ENCODE assay signal across 1 cellular context in the genomic region with DNA sequence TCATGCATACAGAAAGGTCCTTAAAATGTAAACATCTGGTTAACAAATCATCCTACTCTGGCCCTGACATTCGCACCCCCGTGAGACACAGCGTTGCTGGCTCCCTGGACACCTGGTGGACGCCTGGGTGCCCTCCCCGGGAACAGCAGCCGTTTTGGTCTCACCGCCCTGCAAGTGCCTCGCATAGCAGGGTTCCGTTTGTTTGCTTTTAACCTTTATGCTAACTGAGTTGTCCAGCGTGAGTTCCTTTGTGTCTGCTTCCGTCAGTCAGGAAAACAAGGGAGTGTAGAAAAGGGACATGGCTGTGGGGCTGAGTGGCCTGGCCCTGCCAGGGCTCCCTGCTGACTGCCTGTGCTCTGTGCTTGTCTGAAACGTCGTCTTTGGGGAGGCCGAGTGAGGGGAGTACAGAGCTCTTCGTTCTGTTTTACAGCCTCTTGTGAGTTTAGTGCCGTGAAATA.
TF ChIP-seq lines count a peak whose summit lies in the region.

No MANE protein-coding gene starts in this region.

TF ChIP-seq in HepG2, 621 proteins besides CTCF, POLR2A, EP300 and RAD21 (continued from another document and continues in another):
- TF ChIP-seq, protein P1, sequence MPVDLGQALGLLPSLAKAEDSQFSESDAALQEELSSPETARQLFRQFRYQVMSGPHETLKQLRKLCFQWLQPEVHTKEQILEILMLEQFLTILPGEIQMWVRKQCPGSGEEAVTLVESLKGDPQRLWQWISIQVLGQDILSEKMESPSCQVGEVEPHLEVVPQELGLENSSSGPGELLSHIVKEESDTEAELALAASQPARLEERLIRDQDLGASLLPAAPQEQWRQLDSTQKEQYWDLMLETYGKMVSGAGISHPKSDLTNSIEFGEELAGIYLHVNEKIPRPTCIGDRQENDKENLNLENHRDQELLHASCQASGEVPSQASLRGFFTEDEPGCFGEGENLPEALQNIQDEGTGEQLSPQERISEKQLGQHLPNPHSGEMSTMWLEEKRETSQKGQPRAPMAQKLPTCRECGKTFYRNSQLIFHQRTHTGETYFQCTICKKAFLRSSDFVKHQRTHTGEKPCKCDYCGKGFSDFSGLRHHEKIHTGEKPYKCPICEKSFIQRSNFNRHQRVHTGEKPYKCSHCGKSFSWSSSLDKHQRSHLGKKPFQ (CRISPR knock-in tag; IDR thresholded peaks at IDR 0.05; ENCODE audit: insufficient replicate concordance), result no peak
- TF ChIP-seq FOXO4 (CRISPR knock-in tag; conservative IDR thresholded peaks at IDR 0.05), result no peak
- TF ChIP-seq ZNF616 (CRISPR knock-in tag; IDR thresholded peaks at IDR 0.05; ENCODE audit: low read depth), result no peak
- TF ChIP-seq SATB2 (CRISPR knock-in tag; IDR thresholded peaks at IDR 0.05), result no peak
- TF ChIP-seq ZNF432 (CRISPR knock-in tag; IDR thresholded peaks at IDR 0.05; ENCODE audit: borderline replicate concordance), result no peak
- TF ChIP-seq KIAA2018 (CRISPR knock-in tag; IDR thresholded peaks at IDR 0.05; ENCODE audit: borderline replicate concordance), result no peak
- no peak for TF ChIP-seq KDM4B (CRISPR knock-in tag; IDR thresholded peaks at IDR 0.05)
- TF ChIP-seq ZNF280D (CRISPR knock-in tag; IDR thresholded peaks at IDR 0.05), result no peak
- TF ChIP-seq ZNF281 (CRISPR knock-in tag; IDR thresholded peaks at IDR 0.05; ENCODE audit: borderline replicate concordance), result peak; percentile 30; the same call in 1 of the 2 replicates
- TF ChIP-seq RFX3 (CRISPR knock-in tag; IDR thresholded peaks at IDR 0.05), result no peak
- TF ChIP-seq ZNF552 (CRISPR knock-in tag; IDR thresholded peaks at IDR 0.05; ENCODE audit: borderline replicate concordance), result no peak
- TF ChIP-seq PHF8 (CRISPR knock-in tag; IDR thresholded peaks at IDR 0.05), result no peak
- TF ChIP-seq ZNF709 (CRISPR knock-in tag; IDR thresholded peaks at IDR 0.05), result no peak
- TF ChIP-seq SNRNP70 (IDR thresholded peaks at IDR 0.05; ENCODE audit: low read depth, low read length), result no peak
- no peak for TF ChIP-seq TBL1XR1 (IDR thresholded peaks at IDR 0.05; ENCODE audit: borderline replicate concordance, low read length, partially characterized antibody)
- TF ChIP-seq MIER3 (CRISPR knock-in tag; IDR thresholded peaks at IDR 0.05; ENCODE audit: borderline replicate concordance), result no peak
- no peak for TF ChIP-seq MNT (IDR thresholded peaks at IDR 0.05)
- no peak for TF ChIP-seq ZNF44 (CRISPR knock-in tag; IDR thresholded peaks at IDR 0.05)
- TF ChIP-seq ZNF142 (CRISPR knock-in tag; IDR thresholded peaks at IDR 0.05), result no peak
- TF ChIP-seq, protein P2, sequence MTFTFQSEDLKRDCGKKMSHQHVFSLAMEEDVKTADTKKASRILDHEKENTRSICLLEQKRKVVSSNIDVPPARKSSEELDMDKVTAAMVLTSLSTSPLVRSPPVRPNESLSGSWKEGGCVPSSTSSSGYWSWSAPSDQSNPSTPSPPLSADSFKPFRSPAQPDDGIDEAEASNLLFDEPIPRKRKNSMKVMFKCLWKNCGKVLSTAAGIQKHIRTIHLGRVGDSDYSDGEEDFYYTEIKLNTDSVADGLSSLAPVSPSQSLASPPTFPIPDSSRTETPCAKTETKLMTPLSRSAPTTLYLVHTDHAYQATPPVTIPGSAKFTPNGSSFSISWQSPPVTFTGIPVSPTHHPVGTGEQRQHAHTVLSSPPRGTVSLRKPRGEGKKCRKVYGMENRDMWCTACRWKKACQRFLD (CRISPR knock-in tag; IDR thresholded peaks at IDR 0.05; ENCODE audit: borderline replicate concordance), result no peak
